21 cellular contexts compared by ENCODE assay signal in genomic region chr11:61024938-61025818, GRCh38. TPM values are rescaled to one million over a fixed set of nuclear protein-coding genes. Genes with fewer than 3 reads are reported as not detected.
DNase-seq lines count a peak whose midpoint lies in the region; ATAC-seq and TF ChIP-seq lines count a peak whose summit lies in the region.
"Had no signal": no experiment of that assay in that cellular context is flagged by ENCODE, and none has a peak within 500 bp of the region (broad histone marks: within the 10 kb centered on the region; RNA-seq: fewer than 3 reads in every experiment).

No MANE protein-coding gene starts in this region.

- DNase-seq in CD4-positive, CD25-positive, alpha-beta regulatory T cell, result no peak
- no peak for DNase-seq in activated CD4-positive, alpha-beta memory T cell treated with anti-CD3 and anti-CD28 coated beads, Interleukin-2, amount 10 ng/mL, durations not matched to agents 7 days and 5 days
- no peak for DNase-seq in effector memory CD8-positive, alpha-beta T cell
- DNase-seq in globus pallidus (ENCODE audit: low spot score) (no peak), GM10266 (ENCODE audit: extremely low spot score) (no peak), ecto neural progenitor cell (ENCODE audit: low spot score) (no peak), H4 (ENCODE audit: low spot score) (no peak)
- DNase-seq: adrenal gland; BE2C; HCEC 1CT; left colon; NCI-H1436; NCI-H226; NK-92 treated with Interleukin-12 subunit alpha and Interleukin-12 subunit beta, amount 100 ng/mL, for 24 hours; ovary; SHP77; T1000 had no signal

- peaks cover 5% of the 10 kb centered on the region for H3K36me3 Mint-ChIP-seq in CD4-positive, CD25-positive, alpha-beta regulatory T cell
- peaks cover 55% of the 10 kb centered on the region for H3K36me3 Mint-ChIP-seq in activated CD4-positive, alpha-beta memory T cell treated with anti-CD3 and anti-CD28 coated beads, Interleukin-2, amount 10 ng/mL, durations not matched to agents 7 days and 5 days (ENCODE audit: low read depth)
- peaks cover 56% of the 10 kb centered on the region for H3K36me3 Mint-ChIP-seq in effector memory CD8-positive, alpha-beta T cell (ENCODE audit: insufficient read depth)

- CTCF ChIA-PET in activated CD4-positive, alpha-beta memory T cell treated with anti-CD3 and anti-CD28 coated beads, Interleukin-2, amount 10 ng/mL, durations not matched to agents 7 days and 5 days (lab: Charles Lee), result interaction anchor here (0.7 to 1.6 kb wide), 4 partner anchors 13 to 162 kb away, joined by 3 to 5 read pairs (median 4); no protein-coding TSS in a partner anchor

- POLR2A ChIA-PET in activated CD4-positive, alpha-beta memory T cell treated with anti-CD3 and anti-CD28 coated beads, Interleukin-2, amount 10 ng/mL, durations not matched to agents 7 days and 5 days (lab: Charles Lee), result interaction anchor here (0.7 to 13.7 kb wide), 20 partner anchors 15 to 106 kb away, joined by 3 to 265 read pairs (median 10); no protein-coding TSS in a partner anchor

- peaks cover 36 to 95% (median 62%) of the 10 kb centered on the region in 4 donors for H3K4me1 Mint-ChIP-seq in CD4-positive, CD25-positive, alpha-beta regulatory T cell
- peaks cover 95% of the 10 kb centered on the region for H3K4me1 Mint-ChIP-seq in activated CD4-positive, alpha-beta memory T cell treated with anti-CD3 and anti-CD28 coated beads, Interleukin-2, amount 10 ng/mL, durations not matched to agents 7 days and 5 days
- H3K4me1 Mint-ChIP-seq in effector memory CD8-positive, alpha-beta T cell (ENCODE audit: low read depth in 2 of 2), result peaks cover 63 to 74% of the 10 kb centered on the region in 2 donors

- no peaks in the 10 kb centered on the region for H4K20me1 ChIP-seq in BLaER1

- peak; percentile 18 to 22 for ATAC-seq in CD4-positive, CD25-positive, alpha-beta regulatory T cell (ENCODE audit: low read depth in 2 of 2)
- no peak for ATAC-seq in effector memory CD8-positive, alpha-beta T cell (replicated peaks)
- ATAC-seq: left colon had no signal

- peaks cover 82% of the 10 kb centered on the region for H3K4me1 ChIP-seq in BLaER1
- peaks cover 80% of the 10 kb centered on the region for H3K4me1 ChIP-seq in CD4-positive, CD25-positive, alpha-beta regulatory T cell (ENCODE audit: control insufficient read depth, insufficient read depth, low read length, poor library complexity, severe bottlenecking)
- H3K4me1 ChIP-seq: BE2C had no signal

- no peak overlapping the region for H3K4me3 ChIP-seq in BLaER1
- H3K4me3 ChIP-seq in CD4-positive, CD25-positive, alpha-beta regulatory T cell (ENCODE audit: low read depth, low read length), result peak overlapping the region; percentile 19
- H3K4me3 ChIP-seq: adrenal gland, ovary, skin epidermis, upper lobe of left lung had no signal

- H3K27ac ChIP-seq in BLaER1, result no peak overlapping the region
- peak overlapping the region; percentile 93 for H3K27ac ChIP-seq in CD4-positive, CD25-positive, alpha-beta regulatory T cell (ENCODE audit: insufficient read depth, low read length, poor library complexity, severe bottlenecking)
- H3K27ac ChIP-seq: adrenal gland, ovary had no signal

- peak overlapping the region; percentile 43 to 91 (median 72) for H3K4me3 Mint-ChIP-seq in CD4-positive, CD25-positive, alpha-beta regulatory T cell
- peak overlapping the region; percentile 24 for H3K4me3 Mint-ChIP-seq in activated CD4-positive, alpha-beta memory T cell treated with anti-CD3 and anti-CD28 coated beads, Interleukin-2, amount 10 ng/mL, durations not matched to agents 7 days and 5 days
- H3K4me3 Mint-ChIP-seq in effector memory CD8-positive, alpha-beta T cell, result peak overlapping the region; percentile 2 to 16

- peak overlapping the region; percentile 95 to 97 (median 95) for H3K27ac Mint-ChIP-seq in CD4-positive, CD25-positive, alpha-beta regulatory T cell
- H3K27ac Mint-ChIP-seq in activated CD4-positive, alpha-beta memory T cell treated with anti-CD3 and anti-CD28 coated beads, Interleukin-2, amount 10 ng/mL, durations not matched to agents 7 days and 5 days, result peak overlapping the region; percentile 90
- H3K27ac Mint-ChIP-seq in effector memory CD8-positive, alpha-beta T cell, result peak overlapping the region; percentile 32 to 36

- no peak for TF ChIP-seq CTCF in GM10266 (IDR thresholded peaks at IDR 0.05; ENCODE audit: control insufficient read depth, insufficient read depth, low read depth, missing control alignments)

- peak overlapping the region; percentile 86 for H3K4me2 ChIP-seq in BLaER1

- no peaks in the 10 kb centered on the region for H3K27me3 Mint-ChIP-seq in CD4-positive, CD25-positive, alpha-beta regulatory T cell
- H3K27me3 Mint-ChIP-seq in activated CD4-positive, alpha-beta memory T cell treated with anti-CD3 and anti-CD28 coated beads, Interleukin-2, amount 10 ng/mL, durations not matched to agents 7 days and 5 days, result no peaks in the 10 kb centered on the region
- H3K27me3 Mint-ChIP-seq in effector memory CD8-positive, alpha-beta T cell, result no peaks in the 10 kb centered on the region

- no peaks in the 10 kb centered on the region for H3K9me3 ChIP-seq in BLaER1
- H3K9me3 ChIP-seq in CD4-positive, CD25-positive, alpha-beta regulatory T cell (ENCODE audit: control insufficient read depth in 2 of 2, low read length in 2 of 2), result no peaks in the 10 kb centered on the region
- H3K9me3 ChIP-seq: adrenal gland, BE2C, ovary, upper lobe of left lung had no signal

- H3K9ac ChIP-seq in BLaER1, result no peak overlapping the region

- no peaks in the 10 kb centered on the region for H3K36me3 ChIP-seq in BLaER1
- peaks cover 4% of the 10 kb centered on the region for H3K36me3 ChIP-seq in CD4-positive, CD25-positive, alpha-beta regulatory T cell (ENCODE audit: control insufficient read depth, insufficient read depth, low read length)
- H3K36me3 ChIP-seq: adrenal gland, BE2C, ovary, upper lobe of left lung had no signal

- no peaks in the 10 kb centered on the region for H3K9me3 Mint-ChIP-seq in CD4-positive, CD25-positive, alpha-beta regulatory T cell
- H3K9me3 Mint-ChIP-seq in activated CD4-positive, alpha-beta memory T cell treated with anti-CD3 and anti-CD28 coated beads, Interleukin-2, amount 10 ng/mL, durations not matched to agents 7 days and 5 days, result no peaks in the 10 kb centered on the region
- H3K9me3 Mint-ChIP-seq in effector memory CD8-positive, alpha-beta T cell, result no peaks in the 10 kb centered on the region

- H3K27me3 ChIP-seq in BLaER1, result no peaks in the 10 kb centered on the region
- H3K27me3 ChIP-seq in CD4-positive, CD25-positive, alpha-beta regulatory T cell (ENCODE audit: control insufficient read depth, insufficient read depth, low read length), result no peaks in the 10 kb centered on the region
- H3K27me3 ChIP-seq: BE2C, ovary, upper lobe of left lung had no signal

RNA-seq across cellular contexts. Expression of gene CD6, which starts 53.7 kb away (rescaled TPM):
- total RNA-seq in CD4-positive, CD25-positive, alpha-beta regulatory T cell, result 398 TPM
- 100 to 1,000 TPM; 108 to 188 (median 130) TPM for polyA plus RNA-seq in CD4-positive, CD25-positive, alpha-beta regulatory T cell
- 100 to 1,000 TPM; 293 to 299 TPM for total RNA-seq in activated CD4-positive, alpha-beta memory T cell treated with anti-CD3 and anti-CD28 coated beads, Interleukin-2, amount 10 ng/mL, durations not matched to agents 7 days and 5 days
- total RNA-seq in H4 (2014; rRNA removed; shearing (Covaris generic)), result not detected in 2 replicates
- total RNA-seq: HT1080 had no signal

Comparison
In these comparisons a context has a peak if more than half of its experiments do, and no peak if none do; other contexts are left out.
1. H3K27ac Mint-ChIP-seq: peak in every context shown above with its lines; median percentile 95 in CD4-positive, CD25-positive, alpha-beta regulatory T cell; 90 in activated CD4-positive, alpha-beta memory T cell treated with anti-CD3 and anti-CD28 coated beads, Interleukin-2, amount 10 ng/mL, durations not matched to agents 7 days and 5 days; 34 in effector memory CD8-positive, alpha-beta T cell.
2. H3K4me3 Mint-ChIP-seq: peak in every context shown above with its lines; median percentile 72 in CD4-positive, CD25-positive, alpha-beta regulatory T cell; 24 in activated CD4-positive, alpha-beta memory T cell treated with anti-CD3 and anti-CD28 coated beads, Interleukin-2, amount 10 ng/mL, durations not matched to agents 7 days and 5 days; 9 in effector memory CD8-positive, alpha-beta T cell.
3. RNA of gene CD6, which starts 53.7 kb away (total RNA-seq): 398 TPM in CD4-positive, CD25-positive, alpha-beta regulatory T cell (single experiment) and 293 to 299 TPM in activated CD4-positive, alpha-beta memory T cell treated with anti-CD3 and anti-CD28 coated beads, Interleukin-2, amount 10 ng/mL, durations not matched to agents 7 days and 5 days; not detected in H4; every median in the first group is over 100 times any median in the second.